8 cellular contexts compared by ENCODE assay signal in the genomic region with DNA sequence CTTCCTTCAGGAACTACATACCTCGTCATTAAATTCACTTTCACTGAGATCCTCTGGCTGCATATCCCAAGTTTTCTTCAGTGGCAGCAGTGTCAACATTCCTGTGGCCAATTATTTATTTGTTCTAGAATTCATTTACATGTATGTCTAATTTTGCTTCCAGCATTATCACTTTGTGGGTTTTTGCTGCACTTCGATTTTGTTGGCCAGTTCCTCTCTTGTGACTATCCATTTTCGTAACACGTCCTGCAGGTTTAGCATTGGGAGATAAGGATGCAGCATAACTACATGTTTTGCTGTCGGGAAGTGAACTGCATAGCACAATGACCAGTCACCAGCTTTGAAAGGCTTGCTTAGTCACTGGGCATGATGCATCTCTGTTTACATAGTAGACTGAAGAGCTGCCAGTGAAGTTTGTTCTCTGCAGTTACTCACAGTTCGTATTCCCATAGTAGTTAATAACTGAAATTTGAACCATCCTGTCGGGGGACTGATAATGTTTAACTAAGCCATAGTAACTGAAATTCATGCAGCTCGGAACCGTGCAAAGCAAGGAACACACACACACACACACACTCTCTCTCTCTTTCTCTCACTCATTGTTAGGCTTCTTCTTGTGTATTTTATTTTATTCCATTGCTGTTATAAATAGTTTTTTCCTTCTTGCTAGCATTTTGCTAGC. TPM values are rescaled to one million over a fixed set of nuclear protein-coding genes. Genes with fewer than 3 reads are reported as not detected.
A peak's percentile ranks its signal among the peaks of the same experiment; 100 is the strongest.
DNase-seq lines count a peak whose midpoint lies in the region; ATAC-seq and TF ChIP-seq lines count a peak whose summit lies in the region.

No MANE protein-coding gene starts in this region.

- H3K36me3 ChIP-seq in BE2C, result peaks cover 15% of the 10 kb centered on the region

- no peaks in the 10 kb centered on the region for H3K9me3 ChIP-seq in BE2C

- DNase-seq in H4 (ENCODE audit: low spot score) (peak; percentile 100), RKO (ENCODE audit: low spot score) (peak; percentile 99), fibroblast of mammary gland (ENCODE audit: low read depth) (peak; percentile 99), progenitor cell of endocrine pancreas (ENCODE audit: low spot score, unreplicated experiment) (no peak), BE2C (no peak)
- DNase-seq in naive thymus-derived CD8-positive, alpha-beta T cell, result no peak

- POLR2A ChIA-PET in naive thymus-derived CD8-positive, alpha-beta T cell (lab: Charles Lee), result no interaction called here

- H3K9me3 Mint-ChIP-seq in progenitor cell of endocrine pancreas (ENCODE audit: low read depth), result peaks cover 3% of the 10 kb centered on the region
- peaks cover 0 to 4% (median 0%) of the 10 kb centered on the region in 9 donors for H3K9me3 Mint-ChIP-seq in naive thymus-derived CD8-positive, alpha-beta T cell

- no peaks in the 10 kb centered on the region for H3K27me3 Mint-ChIP-seq in progenitor cell of endocrine pancreas
- no peaks in the 10 kb centered on the region for H3K27me3 Mint-ChIP-seq in naive thymus-derived CD8-positive, alpha-beta T cell

- H3K4me1 Mint-ChIP-seq in progenitor cell of endocrine pancreas (ENCODE audit: low read depth), result peaks cover 27% of the 10 kb centered on the region
- H3K4me1 Mint-ChIP-seq in naive thymus-derived CD8-positive, alpha-beta T cell, result peaks cover 12 to 22% (median 16%) of the 10 kb centered on the region in 4 donors

- no peaks in the 10 kb centered on the region for H3K27me3 ChIP-seq in BE2C

- no peak for TF ChIP-seq CTCF in fibroblast of mammary gland (conservative IDR thresholded peaks at IDR 0.05; ENCODE audit: control insufficient read depth, insufficient read depth, low read depth, low read length)
- no peak for TF ChIP-seq CTCF in progenitor cell of endocrine pancreas (IDR thresholded peaks at IDR 0.05; ENCODE audit: unreplicated experiment)
- no peak for TF ChIP-seq CTCF in BE2C (IDR thresholded peaks at IDR 0.05; ENCODE audit: low read depth, low read length)

- peak overlapping the region; percentile 91 for H3K27ac Mint-ChIP-seq in progenitor cell of endocrine pancreas
- peak overlapping the region in 1 of 10 donors; percentile 43 for H3K27ac Mint-ChIP-seq in naive thymus-derived CD8-positive, alpha-beta T cell

- H3K4me1 ChIP-seq in BE2C, result no peaks in the 10 kb centered on the region

- no peak for ATAC-seq in naive thymus-derived CD8-positive, alpha-beta T cell
- ATAC-seq in GM21619 (IDR thresholded peaks at IDR 0.05; ENCODE audit: unreplicated experiment) (no peak), GM21737 (IDR thresholded peaks at IDR 0.05; ENCODE audit: unreplicated experiment) (no peak)

- H3K4me3 Mint-ChIP-seq in progenitor cell of endocrine pancreas (ENCODE audit: low read depth), result peak overlapping the region; percentile 27
- no peak overlapping the region for H3K4me3 Mint-ChIP-seq in naive thymus-derived CD8-positive, alpha-beta T cell

- H3K4me3 ChIP-seq in fibroblast of mammary gland (ENCODE audit: control insufficient read depth, low read depth, low read length) (no peak overlapping the region), BE2C (ENCODE audit: low read depth, low read length) (no peak overlapping the region)

- H3K36me3 Mint-ChIP-seq in progenitor cell of endocrine pancreas (ENCODE audit: insufficient read depth), result peaks cover 34% of the 10 kb centered on the region
- H3K36me3 Mint-ChIP-seq in naive thymus-derived CD8-positive, alpha-beta T cell, result peaks cover 19 to 80% (median 46%) of the 10 kb centered on the region in 3 donors

RNA-seq across cellular contexts. Expression of a gene that starts 28.3 kb away (rescaled TPM):
- 4.1 and 5.1 TPM in 2 replicates for total RNA-seq in H4 (2014; rRNA removed; shearing (Covaris generic))
- 42.3 and 43.2 TPM in 2 replicates for total RNA-seq in progenitor cell of endocrine pancreas
- total RNA-seq in naive thymus-derived CD8-positive, alpha-beta T cell, result 10 to 100 TPM; 49.0 to 51.5 TPM
- polyA plus RNA-seq in naive thymus-derived CD8-positive, alpha-beta T cell, result 1 to 10 TPM; 7.9 to 8.0 (median 8.0) TPM
- polyA plus RNA-seq in BE2C (2012; ENCODE audit: insufficient read depth, insufficient read length, low read depth), result 9.2 TPM

RNA-seq across cellular contexts. Expression of a gene that starts 31.8 kb away (rescaled TPM):
- total RNA-seq in H4 (2014; rRNA removed; shearing (Covaris generic)), result 8.6 and 10.7 TPM in 2 replicates
- 205 and 213 TPM in 2 replicates for total RNA-seq in progenitor cell of endocrine pancreas
- 10 to 100 TPM; 23.8 to 24.3 TPM for total RNA-seq in naive thymus-derived CD8-positive, alpha-beta T cell
- polyA plus RNA-seq in naive thymus-derived CD8-positive, alpha-beta T cell, result 1 to 10 TPM; 2.5 to 4.3 (median 3.9) TPM
- polyA plus RNA-seq in BE2C (2012; ENCODE audit: insufficient read depth, insufficient read length, low read depth), result 19.9 TPM

Comparison
In these comparisons a context has a peak if more than half of its experiments do, and no peak if none do; other contexts are left out.
1. DNase-seq: peak in H4 (single experiment), RKO (single experiment) and fibroblast of mammary gland (single experiment); none in progenitor cell of endocrine pancreas (single experiment), naive thymus-derived CD8-positive, alpha-beta T cell (0 of 10) and BE2C (single experiment).